10 cellular contexts compared by ENCODE assay signal in genomic region chr1:14946567-14947285, GRCh38.
DNase-seq lines count a peak whose midpoint lies in the region; ATAC-seq and TF ChIP-seq lines count a peak whose summit lies in the region.
"Had no signal": no experiment of that assay in that cellular context is flagged by ENCODE, and none has a peak within 500 bp of the region (broad histone marks: within the 10 kb centered on the region; RNA-seq: fewer than 3 reads in every experiment).

No MANE protein-coding gene starts in this region.

- no peak for TF ChIP-seq CTCF in gastroesophageal sphincter (IDR thresholded peaks at IDR 0.05)

- no peaks in the 10 kb centered on the region for H3K36me3 ChIP-seq in gastroesophageal sphincter

- intact Hi-C loops in posterior vena cava (cut with DNase I) = no loop called here

- TF ChIP-seq POLR2A in gastroesophageal sphincter (IDR thresholded peaks at IDR 0.05) = no peak

- TF ChIP-seq EP300 in gastroesophageal sphincter (IDR thresholded peaks at IDR 0.05) = no peak

- no peaks in the 10 kb centered on the region for H3K9me3 ChIP-seq in gastroesophageal sphincter

- DNase-seq in Daoy (ENCODE audit: low read depth) (peak; percentile 77), renal cortical epithelial cell (ENCODE audit: low read depth) (peak; percentile 65), NCI-H2196 (lab: John Stamatoyannopoulos, UW; ENCODE audit: unreplicated experiment) (no peak), NCI-H1436 treated with DMSO at 0.1 percent for 48 hours (lab: John Stamatoyannopoulos, UW) (no peak), posterior vena cava (ENCODE audit: low spot score) (no peak)
- DNase-seq: endodermal cell, NCI-H1105 treated with DMSO at 0.1 percent for 48 hours had no signal

- H3K27me3 ChIP-seq in gastroesophageal sphincter = no peaks in the 10 kb centered on the region

- H3K4me1 ChIP-seq in gastroesophageal sphincter = peaks cover 2 to 56% (median 43%) of the 10 kb centered on the region in 3 donors

- H3K27ac ChIP-seq in angular gyrus (ENCODE audit: low read depth, low read length) (peak overlapping the region; percentile 97), gastroesophageal sphincter (peak overlapping the region in 3 of 4 donors; percentile 86 to 94 (median 87))

- 69 to 73% methylated on average over 10 to 13 of the region's 19 CpGs for WGBS in gastroesophageal sphincter (ENCODE audit: low coverage in 1 of 2), 2 donors

- ATAC-seq in gastroesophageal sphincter (peak; percentile 35), HG02852 (IDR thresholded peaks at IDR 0.05; ENCODE audit: unreplicated experiment) (no peak)

- no peak overlapping the region for H3K4me3 ChIP-seq in gastroesophageal sphincter

Comparison
In these comparisons a context has a peak if more than half of its experiments do, and no peak if none do; other contexts are left out.
1. DNase-seq: peak in Daoy (single experiment) and renal cortical epithelial cell (single experiment); none in NCI-H2196 (single experiment), NCI-H1436 treated with DMSO at 0.1 percent for 48 hours (single experiment) and posterior vena cava (single experiment).